In the genomic region with DNA sequence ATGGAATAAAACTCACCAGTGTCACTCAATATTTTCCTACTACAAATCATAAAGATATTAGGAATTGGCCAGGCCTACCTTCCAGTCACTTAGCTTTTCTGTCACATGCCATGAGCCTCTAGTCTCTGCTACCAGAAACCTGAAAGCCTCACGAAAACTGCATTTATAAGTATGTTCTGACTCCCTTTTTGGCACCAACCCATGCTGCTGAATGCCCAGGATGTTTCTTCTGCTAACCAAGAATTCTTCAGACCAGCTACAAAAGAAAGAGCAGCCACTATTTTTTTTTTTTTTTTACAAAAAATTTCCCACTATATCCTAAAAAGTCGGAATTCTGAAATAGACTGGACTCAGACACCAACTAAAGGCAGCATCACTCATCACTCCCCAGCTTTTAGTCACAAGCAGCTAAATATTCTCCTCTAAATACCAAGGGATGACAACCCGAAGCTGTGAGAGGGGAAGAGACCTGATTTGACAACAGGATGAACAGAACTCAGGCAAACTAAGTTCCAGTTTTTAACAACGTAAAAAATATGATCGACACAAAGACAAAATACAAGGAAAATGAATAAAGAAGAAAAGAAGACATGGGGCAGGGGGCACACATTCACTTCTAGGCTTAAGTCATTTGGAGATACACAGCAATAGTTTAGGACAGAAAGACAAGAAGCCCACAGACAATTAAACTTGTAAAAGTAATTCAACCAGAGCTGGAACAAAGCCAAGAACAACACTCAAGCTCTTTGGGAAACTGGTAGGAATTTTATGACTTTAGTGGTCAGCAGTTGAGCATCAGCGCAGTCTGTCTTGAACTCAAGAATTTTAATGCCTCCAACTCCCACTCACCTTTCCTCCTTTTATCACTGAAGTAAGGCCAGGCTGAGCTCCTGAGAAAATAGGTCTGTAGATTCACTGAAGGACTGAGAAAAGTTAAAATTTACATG, we compare ENCODE assay signal across 8 cellular contexts. TPM values are rescaled to one million over a fixed set of nuclear protein-coding genes. Genes with fewer than 3 reads are reported as not detected.
DNase-seq lines count a peak whose midpoint lies in the region; ATAC-seq, FAIRE-seq and TF ChIP-seq lines count a peak whose summit lies in the region.

No MANE protein-coding gene starts in this region.

- no peak overlapping the region for H2AFZ ChIP-seq in HCT116 (ENCODE audit: low read depth, low read length, poor library complexity, severe bottlenecking)

- TF ChIP-seq RAD21 in HCT116 (IDR thresholded peaks at IDR 0.05; ENCODE audit: low read depth): no peak

- intact Hi-C loops in HCT116 (cut with micrococcal nuclease): no loop called here

- peak overlapping the region; percentile 90 for H3K4me3 ChIP-seq in BJ (ENCODE audit: low read depth, low read length)
- peak overlapping the region; percentile 97 to 98 for H3K4me3 ChIP-seq in HCT116 (replicated peaks in 1 of 2; ENCODE audit: low read depth in 1 of 2, low read length in 2 of 2)
- peak overlapping the region; percentile 97 for H3K4me3 ChIP-seq in fibroblast of pulmonary artery (replicated peaks; ENCODE audit: low read depth, low read length)
- peak overlapping the region; percentile 99 for H3K4me3 ChIP-seq in retinal pigment epithelial cell (ENCODE audit: low read length)
- H3K4me3 ChIP-seq in small intestine (ENCODE audit: low read depth in 1 of 2, low read length in 2 of 2): peak overlapping the region in 1 of 2 donors; percentile 74

- no peaks in the 10 kb centered on the region; the same call in 1 of the 2 replicates for H4K20me1 ChIP-seq in HCT116 (ENCODE audit: insufficient read depth)

- H3K9me3 ChIP-seq in HCT116 (ENCODE audit: control insufficient read depth in 1 of 2, insufficient read depth in 1 of 2, low read depth in 1 of 2, low read length in 2 of 2) (no peaks in the 10 kb centered on the region), small intestine (ENCODE audit: control insufficient read depth, low read depth) (no peaks in the 10 kb centered on the region)

- H3K27ac ChIP-seq in HCT116 (ENCODE audit: low read depth, low read length): peak overlapping the region; percentile 73; the same call in 1 of the 2 replicates
- peak overlapping the region in 1 of 2 donors; percentile 46 for H3K27ac ChIP-seq in small intestine (ENCODE audit: low read depth in 1 of 2, low read length in 1 of 2)

- CTCF ChIA-PET in BJ (lab: Yijun Ruan, JAX): interaction anchor here (0.6 to 3.3 kb wide), 11 partner anchors 9 to 183 kb away, joined by 3 to 25 read pairs (median 3); no protein-coding TSS in a partner anchor
- CTCF ChIA-PET in HCT116 (lab: Charles Lee): interaction anchor here (3.8 kb wide), 1 partner anchor 9 kb away, joined by 39 read pairs; no protein-coding TSS in a partner anchor

- no peak for ATAC-seq in HCT116
- ATAC-seq in GM18520 (IDR thresholded peaks at IDR 0.05; ENCODE audit: unreplicated experiment): no peak

- POLR2A ChIA-PET in BJ (lab: Charles Lee): interaction anchor here (0.6 to 1.2 kb wide), 2 partner anchors 24 to 67 kb away, joined by 3 to 8 read pairs; no protein-coding TSS in a partner anchor
- POLR2A ChIA-PET in HCT116 (lab: Charles Lee): interaction anchor here (0.7 to 1.1 kb wide), 2 partner anchors 8 to 32 kb away, joined by 3 read pairs; no protein-coding TSS in a partner anchor

- H3K27me3 ChIP-seq in BJ (ENCODE audit: control insufficient read depth, insufficient read depth, low read length) (no peaks in the 10 kb centered on the region), HCT116 (ENCODE audit: insufficient read depth, low read length) (no peaks in the 10 kb centered on the region), small intestine (ENCODE audit: control insufficient read depth in 2 of 2, insufficient read depth in 2 of 2, low read length in 2 of 2) (no peaks in the 10 kb centered on the region)

- DNase-seq in BJ (ENCODE audit: low read depth) (peak; percentile 75), HCT116 (ENCODE audit: low read depth, low spot score) (no peak), SW480 (ENCODE audit: low spot score) (peak; percentile 63), fibroblast of pulmonary artery (ENCODE audit: low read depth) (peak; percentile 93), retinal pigment epithelial cell (ENCODE audit: low read depth) (peak; percentile 76), small intestine (no peak), C1 segment of cervical spinal cord (lab: John Stamatoyannopoulos, UW) (no peak)

- 38 to 45% (median 43%) methylated on average over 6 of the region's 6 CpGs for WGBS in small intestine, 3 donors

- peak overlapping the region; percentile 96 for H3K9ac ChIP-seq in HCT116 (ENCODE audit: low read length)

- TF ChIP-seq POLR2A in HCT116 (IDR thresholded peaks at IDR 0.05; ENCODE audit: borderline replicate concordance, extremely low read depth, insufficient read depth, insufficient read length): no peak

- TF ChIP-seq CTCF in BJ (IDR thresholded peaks at IDR 0.05; ENCODE audit: insufficient read depth, low read depth, low read length) (no peak), HCT116 (IDR thresholded peaks at IDR 0.05 in 2 of 3, conservative IDR thresholded peaks at IDR 0.05 in 1 of 3; ENCODE audit: borderline replicate concordance in 1 of 3, insufficient read depth in 1 of 3, low read depth in 2 of 3, low read length in 2 of 3) (no peak), fibroblast of pulmonary artery (IDR thresholded peaks at IDR 0.05; ENCODE audit: low read length, missing control alignments) (no peak), retinal pigment epithelial cell (conservative IDR thresholded peaks at IDR 0.05; ENCODE audit: low read depth, low read length) (no peak)

- no TSS peak for BruUV-seq in HCT116 (replicated peaks; lab: Mats Ljungman, UMichigan)

- H3K9me2 ChIP-seq in HCT116 (ENCODE audit: insufficient read depth): no peaks in the 10 kb centered on the region

- RAD21 ChIA-PET in HCT116 (lab: Charles Lee; ENCODE audit: low non-redundant PET in 1 of 2, low total read pairs in 2 of 2, uncharacterized antibody in 2 of 2, unreplicated experiment in 2 of 2): interaction anchor here in 1 of 2 experiments (1.1 kb wide), 1 partner anchor 67 kb away, joined by 3 read pairs; no protein-coding TSS in a partner anchor

- no peak for FAIRE-seq in small intestine (lab: Jason Lieb, UNC)

- peak overlapping the region; percentile 80 for H3K4me2 ChIP-seq in HCT116 (ENCODE audit: low read length)

- peaks cover 64% of the 10 kb centered on the region for H3K79me2 ChIP-seq in HCT116 (ENCODE audit: insufficient read depth, low read length)

- H3K36me3 ChIP-seq in BJ (ENCODE audit: control insufficient read depth, insufficient read depth, low read length) (no peaks in the 10 kb centered on the region), HCT116 (ENCODE audit: control insufficient read depth in 1 of 2, insufficient read depth in 2 of 2, low read length in 2 of 2) (0 out of 4 replicates have a peak, but pooled peaks cover 0 to 5% of the 10 kb centered on the region in 2 experiments), small intestine (ENCODE audit: control insufficient read depth in 2 of 2, insufficient read depth in 2 of 2, low read length in 2 of 2) (no peaks in the 10 kb centered on the region)

- peaks cover 35 to 37% of the 10 kb centered on the region in 2 experiments for H3K4me1 ChIP-seq in HCT116 (ENCODE audit: control insufficient read depth in 1 of 2, insufficient read depth in 2 of 2, low read length in 2 of 2)
- H3K4me1 ChIP-seq in small intestine (ENCODE audit: control insufficient read depth in 2 of 2, insufficient read depth in 1 of 2, low read depth in 1 of 2, low read length in 1 of 2): peaks cover 3 to 7% of the 10 kb centered on the region in 2 donors

TF ChIP-seq in HCT116, 20 proteins besides CTCF, POLR2A, EP300 and RAD21:
- TF ChIP-seq TCF7L2 (IDR thresholded peaks at IDR 0.05; ENCODE audit: borderline replicate concordance, extremely low read depth, insufficient read depth, insufficient read length): no peak
- no peak for TF ChIP-seq ZFX (IDR thresholded peaks at IDR 0.05)
- TF ChIP-seq EZH2phosphoT487 (IDR thresholded peaks at IDR 0.05; ENCODE audit: borderline replicate concordance): no peak
- no peak for TF ChIP-seq YY1 (IDR thresholded peaks at IDR 0.05; ENCODE audit: extremely low read depth, insufficient replicate concordance, low read depth, low read length)
- TF ChIP-seq EGR1 (IDR thresholded peaks at IDR 0.05; ENCODE audit: low read depth): no peak

RNA-seq across cellular contexts. Expression of a gene that starts 1.6 kb away (rescaled TPM):
- polyA plus RNA-seq in BJ (2011; rRNA removed) (84.0 and 87.3 TPM in 2 replicates), small intestine (10 to 100 TPM; 43.5 to 62.2 (median 56.1) TPM)
- polyA minus RNA-seq in BJ (2011; rRNA and poly(A)+ RNA removed): 45.5 and 56.8 TPM in 2 replicates
- 98.1 TPM for total RNA-seq in HCT116 (2021; ENCODE audit: unreplicated experiment)
- polyA plus RNA-seq in HCT116 (2012): 79.1 and 82.5 TPM in 2 replicates

RNA-seq across cellular contexts. Expression of a gene that starts 24.2 kb away (rescaled TPM):
- polyA plus RNA-seq in BJ (2011; rRNA removed) (52.6 and 69.1 TPM in 2 replicates), small intestine (10 to 100 TPM; 20.8 to 25.0 (median 23.9) TPM)
- polyA minus RNA-seq in BJ (2011; rRNA and poly(A)+ RNA removed): 22.1 and 30.3 TPM in 2 replicates
- 35.9 TPM for total RNA-seq in HCT116 (2021; ENCODE audit: unreplicated experiment)
- polyA plus RNA-seq in HCT116 (2012): 26.3 and 32.2 TPM in 2 replicates

RNA-seq across cellular contexts. Expression of a gene that starts 55.5 kb away (rescaled TPM):
- polyA plus RNA-seq in BJ (2011; rRNA removed) (937 and 1,035 TPM in 2 replicates), small intestine (100 to 1,000 TPM in 1 of 3 donors, 10 to 100 TPM in 2; 15.2 to 116 (median 54.3) TPM)
- 294 and 394 TPM in 2 replicates for polyA minus RNA-seq in BJ (2011; rRNA and poly(A)+ RNA removed)
- 44.0 TPM for total RNA-seq in HCT116 (2021; ENCODE audit: unreplicated experiment)
- 62.8 and 68.8 TPM in 2 replicates for polyA plus RNA-seq in HCT116 (2012)

Comparison
In these comparisons a context has a peak if more than half of its experiments do, and no peak if none do; other contexts are left out.
1. DNase-seq: peak in BJ (single experiment), SW480 (single experiment), fibroblast of pulmonary artery (single experiment) and retinal pigment epithelial cell (single experiment); none in HCT116 (single experiment), small intestine (single experiment) and C1 segment of cervical spinal cord (0 of 14).